ENCODE assay signal across 34 cellular contexts in the genomic region with DNA sequence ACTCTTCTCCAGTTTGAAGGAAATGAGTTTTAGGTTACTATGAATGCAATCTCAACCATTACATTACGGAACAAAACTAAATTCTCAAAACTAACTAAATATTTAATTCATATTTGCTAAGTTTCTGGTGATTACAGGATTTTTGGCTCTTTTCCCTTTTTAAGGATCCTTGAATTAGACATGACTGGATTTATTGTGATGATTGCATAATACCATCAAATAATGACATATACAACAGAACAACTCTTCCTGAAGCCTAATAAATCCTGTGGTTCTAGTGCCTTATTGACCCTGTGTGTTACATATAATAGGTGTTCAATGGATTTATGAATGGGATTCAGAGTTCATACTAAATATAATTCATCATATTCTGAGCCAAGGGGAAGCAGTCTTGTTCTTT.
DNase-seq lines count a peak whose midpoint lies in the region; ATAC-seq, FAIRE-seq and TF ChIP-seq lines count a peak whose summit lies in the region.
"Had no signal": no experiment of that assay in that cellular context is flagged by ENCODE, and none has a peak within 500 bp of the region (broad histone marks: within the 10 kb centered on the region; RNA-seq: fewer than 3 reads in every experiment).

No MANE protein-coding gene starts in this region.

- H3K4me3 ChIP-seq in HepG2 (replicated peaks in 1 of 3; ENCODE audit: insufficient read depth in 1 of 3, low read depth in 2 of 3, low read length in 3 of 3) (no peak overlapping the region), right lobe of liver (no peak overlapping the region), IMR-90 (ENCODE audit: insufficient read depth, low read depth, low read length) (no peak overlapping the region), H1 (ENCODE audit: extremely low read depth in 1 of 4, insufficient read depth in 2 of 4, low read depth in 3 of 4, low read length in 4 of 4) (no peak overlapping the region), ascending aorta (no peak overlapping the region)
- H3K4me3 ChIP-seq: A549; BLaER1; BLaER1 treated with 17β-estradiol and CSF1 and Interleukin-3, amounts not matched to agents 10 nM and 100 nM had no signal

- H2BK20ac ChIP-seq in IMR-90 (ENCODE audit: low read depth, low read length) (no peak overlapping the region), H1 (ENCODE audit: low read length) (no peak overlapping the region)

- no peak overlapping the region for H4K91ac ChIP-seq in IMR-90 (ENCODE audit: insufficient read depth, low read depth, low read length)
- H4K91ac ChIP-seq in H1 (replicated peaks; ENCODE audit: insufficient read length, low read length), result no peak overlapping the region

- no peaks in the 10 kb centered on the region for H3K23me2 ChIP-seq in H1 (ENCODE audit: low read depth, low read length)

- no peak overlapping the region for H3K4me2 ChIP-seq in HepG2 (ENCODE audit: low read depth, low read length)
- no peak overlapping the region for H3K4me2 ChIP-seq in IMR-90 (ENCODE audit: low read depth, low read length)
- no peak overlapping the region for H3K4me2 ChIP-seq in H1 (ENCODE audit: insufficient read depth in 1 of 2, low read depth in 2 of 2, low read length in 2 of 2)
- H3K4me2 ChIP-seq: A549; BLaER1; BLaER1 treated with 17β-estradiol and CSF1 and Interleukin-3, amounts not matched to agents 10 nM and 100 nM had no signal

- DNase-seq in HepG2 (ENCODE audit: low spot score) (no peak), right lobe of liver (no peak), GM18507 (ENCODE audit: extremely low spot score, insufficient read length, low read depth) (no peak), IMR-90 (no peak), H1 (ENCODE audit: low read depth in 1 of 2, low spot score in 2 of 2) (no peak), ascending aorta (ENCODE audit: low spot score in 2 of 2) (no peak), NCI-H1092 treated with DMSO at 0.1 percent for 48 hours (lab: John Stamatoyannopoulos, UW) (no peak)
- DNase-seq: 8988T; ACHN; AML-193; BE2C; C1 segment of cervical spinal cord; Caco-2; Calu3; CD4-positive, alpha-beta memory T cell; CD4-positive, alpha-beta T cell; CD4-positive, CD25-positive, alpha-beta regulatory T cell; CD8-positive, alpha-beta memory T cell; CD8-positive, alpha-beta T cell; COR-L47; DMS 273 treated with DMSO at 0.1 percent for 48 hours; DMS153; DMS53; DMS79; DMS79 treated with DMSO at 0.1 percent for 48 hours; DND-41; EL had no signal

- no peak overlapping the region for H4K5ac ChIP-seq in IMR-90 (ENCODE audit: low read depth, low read length)
- no peak overlapping the region for H4K5ac ChIP-seq in H1 (ENCODE audit: insufficient read length, low read depth, low read length)

- no peak for TF ChIP-seq EP300 in HepG2 (IDR thresholded peaks at IDR 0.05; ENCODE audit: low read depth in 2 of 2, low read length in 2 of 2)
- TF ChIP-seq EP300 in HepG2 (CRISPR knock-in tag; IDR thresholded peaks at IDR 0.05; ENCODE audit: borderline replicate concordance), result no peak
- no peak for TF ChIP-seq EP300 in H1 (IDR thresholded peaks at IDR 0.05; ENCODE audit: borderline replicate concordance in 1 of 2, low read depth in 2 of 2, low read length in 2 of 2)

- BruUV-seq in HepG2 (replicated peaks; lab: Mats Ljungman, UMichigan) (no TSS peak), IMR-90 (replicated peaks; lab: Mats Ljungman, UMichigan) (no TSS peak)

- no peak for TF ChIP-seq RAD21 in HepG2 (CRISPR knock-in tag; IDR thresholded peaks at IDR 0.05)
- no peak for TF ChIP-seq RAD21 in IMR-90 (IDR thresholded peaks at IDR 0.05; ENCODE audit: low read length)
- TF ChIP-seq RAD21 in H1 (IDR thresholded peaks at IDR 0.05 in 1 of 2, conservative IDR thresholded peaks at IDR 0.05 in 1 of 2; ENCODE audit: low read depth in 2 of 2, low read length in 2 of 2), result no peak

- POLR2A ChIA-PET in HepG2 (lab: Yijun Ruan, JAX), result no interaction called here
- POLR2A ChIA-PET in IMR-90 (lab: Charles Lee; ENCODE audit: unreplicated experiment), result no interaction called here
- POLR2A ChIA-PET in H1 (lab: Charles Lee; ENCODE audit: partially characterized antibody), result no interaction called here

- no peak for TF ChIP-seq POLR2A in HepG2 (IDR thresholded peaks at IDR 0.05; ENCODE audit: insufficient read depth in 1 of 2, low read depth in 2 of 2, low read length in 2 of 2)
- TF ChIP-seq POLR2A in right lobe of liver (IDR thresholded peaks at IDR 0.05), result no peak
- no peak for TF ChIP-seq POLR2A in IMR-90 (IDR thresholded peaks at IDR 0.05; ENCODE audit: low read depth, low read length)
- TF ChIP-seq POLR2A in H1 (IDR thresholded peaks at IDR 0.05; ENCODE audit: control extremely low read depth in 1 of 2, low read depth in 2 of 2, low read length in 2 of 2), result no peak

- H3K9ac ChIP-seq in HepG2 (ENCODE audit: insufficient read depth, low read depth, low read length), result no peak overlapping the region
- no peak overlapping the region for H3K9ac ChIP-seq in IMR-90 (ENCODE audit: low read depth, low read length)
- H3K9ac ChIP-seq in H1 (replicated peaks in 1 of 4; ENCODE audit: extremely low read depth in 1 of 4, low read depth in 3 of 4, low read length in 3 of 4), result no peak overlapping the region
- H3K9ac ChIP-seq: BLaER1; BLaER1 treated with 17β-estradiol and CSF1 and Interleukin-3, amounts not matched to agents 10 nM and 100 nM had no signal

- intact Hi-C loops in HepG2 (cut with micrococcal nuclease; ENCODE audit: unreplicated experiment), result no loop called here
- intact Hi-C loops in right lobe of liver (cut with DNase I), result no loop called here
- intact Hi-C loops in IMR-90 (cut with micrococcal nuclease), result loop anchor here (10.0 kb wide), 1 partner anchor 473 kb away; no protein-coding TSS in a partner anchor
- intact Hi-C loops in ascending aorta (cut with DNase I), result no loop called here

- TF ChIP-seq CTCF in HepG2 (CRISPR knock-in tag; IDR thresholded peaks at IDR 0.05), result no peak
- no peak for TF ChIP-seq CTCF in right lobe of liver (IDR thresholded peaks at IDR 0.05)
- TF ChIP-seq CTCF in IMR-90 (conservative IDR thresholded peaks at IDR 0.05; ENCODE audit: low read depth, low read length), result no peak
- TF ChIP-seq CTCF in H1 (IDR thresholded peaks at IDR 0.05; ENCODE audit: control extremely low read depth in 1 of 3, insufficient read depth in 1 of 3, low read depth in 1 of 3, low read length in 3 of 3), result no peak
- no peak for TF ChIP-seq CTCF in ascending aorta (IDR thresholded peaks at IDR 0.05)

- H3K4me1 ChIP-seq in HepG2 (ENCODE audit: insufficient read depth, low read length) (no peaks in the 10 kb centered on the region), right lobe of liver (no peaks in the 10 kb centered on the region), IMR-90 (ENCODE audit: control insufficient read depth, insufficient read depth, low read length) (no peaks in the 10 kb centered on the region), H1 (replicated peaks in 1 of 4; ENCODE audit: control insufficient read depth in 3 of 4, insufficient read depth in 4 of 4, low read length in 3 of 4) (no peaks in the 10 kb centered on the region), ascending aorta (no peaks in the 10 kb centered on the region)
- H3K4me1 ChIP-seq: A549, BE2C, Caco-2 had no signal

- H3K23ac ChIP-seq in IMR-90 (ENCODE audit: low read depth, low read length), result no peak overlapping the region
- no peak overlapping the region for H3K23ac ChIP-seq in H1 (ENCODE audit: insufficient read length)

- H3K27me3 ChIP-seq in HepG2 (ENCODE audit: control insufficient read depth in 1 of 2, insufficient read depth in 2 of 2, low read length in 2 of 2) (no peaks in the 10 kb centered on the region), right lobe of liver (no peaks in the 10 kb centered on the region), IMR-90 (ENCODE audit: control insufficient read depth, insufficient read depth, low read length) (no peaks in the 10 kb centered on the region), H1 (replicated peaks in 1 of 4; ENCODE audit: control insufficient read depth in 3 of 4, extremely low read depth in 1 of 4, insufficient read depth in 3 of 4, low read length in 3 of 4) (no peaks in the 10 kb centered on the region), ascending aorta (no peaks in the 10 kb centered on the region)
- H3K27me3 ChIP-seq: BE2C; BLaER1; BLaER1 treated with 17β-estradiol and CSF1 and Interleukin-3, amounts not matched to agents 10 nM and 100 nM had no signal

- H3K9me3 ChIP-seq in HepG2 (ENCODE audit: low read length) (no peaks in the 10 kb centered on the region), right lobe of liver (no peaks in the 10 kb centered on the region), IMR-90 (ENCODE audit: control insufficient read depth, insufficient read depth, low read length) (no peaks in the 10 kb centered on the region), H1 (ENCODE audit: insufficient read depth in 2 of 2, low read depth in 1 of 2, low read length in 1 of 2) (no peaks in the 10 kb centered on the region), ascending aorta (no peaks in the 10 kb centered on the region)
- H3K9me3 ChIP-seq: A549; BE2C; BLaER1; BLaER1 treated with 17β-estradiol and CSF1 and Interleukin-3, amounts not matched to agents 10 nM and 100 nM; Caco-2 had no signal

- H3K4ac ChIP-seq in IMR-90 (ENCODE audit: low read depth, low read length), result no peak overlapping the region
- H3K4ac ChIP-seq in H1 (replicated peaks; ENCODE audit: insufficient read length, low read depth, low read length), result no peak overlapping the region

- dilution Hi-C loops in IMR-90 (cut with HindIII; ENCODE audit: low sequenced_read_pairs, unreplicated experiment), result no loop called here

- no peaks in the 10 kb centered on the region for H3K79me2 ChIP-seq in HepG2 (ENCODE audit: insufficient read depth, low read length)
- H3K79me2 ChIP-seq in H1 (ENCODE audit: control insufficient read depth in 1 of 2, insufficient read depth in 2 of 2, low read length in 2 of 2), result no peaks in the 10 kb centered on the region

- FAIRE-seq in HepG2 (lab: Jason Lieb, UNC), result no peak
- FAIRE-seq in GM18507 (lab: Jason Lieb, UNC), result peak; percentile 56
- no peak for FAIRE-seq in H1 (lab: Jason Lieb, UNC)
- FAIRE-seq: A204.1, A549 had no signal

- H3K27ac ChIP-seq in HepG2 (ENCODE audit: extremely low read length, insufficient read depth, low read length) (no peak overlapping the region), right lobe of liver (no peak overlapping the region), IMR-90 (ENCODE audit: insufficient read depth, low read length) (no peak overlapping the region), H1 (ENCODE audit: low read depth, low read length) (no peak overlapping the region), ascending aorta (no peak overlapping the region)
- H3K27ac ChIP-seq: 22Rv1; A549; BLaER1; BLaER1 treated with 17β-estradiol and CSF1 and Interleukin-3, amounts not matched to agents 10 nM and 100 nM; C4-2B had no signal

- H2BK5ac ChIP-seq in IMR-90 (ENCODE audit: low read depth, low read length, poor library complexity, severe bottlenecking) (no peak overlapping the region), H1 (ENCODE audit: low read depth, low read length) (no peak overlapping the region)

- no peaks in the 10 kb centered on the region for H4K20me1 ChIP-seq in HepG2 (ENCODE audit: insufficient read depth, low read length)
- no peaks in the 10 kb centered on the region for H4K20me1 ChIP-seq in IMR-90 (ENCODE audit: insufficient read depth, low read length)
- H4K20me1 ChIP-seq in H1 (replicated peaks in 1 of 2; ENCODE audit: control insufficient read depth in 1 of 2, insufficient read depth in 2 of 2, low read length in 2 of 2), result no peaks in the 10 kb centered on the region
- H4K20me1 ChIP-seq: BLaER1 had no signal

- H4K8ac ChIP-seq in IMR-90 (ENCODE audit: low read depth in 2 of 2, low read length in 2 of 2) (no peak overlapping the region), H1 (ENCODE audit: extremely low read depth, insufficient read depth, low read length) (no peak overlapping the region)

- H3K18ac ChIP-seq in IMR-90 (ENCODE audit: low read depth, low read length), result no peak overlapping the region
- H3K18ac ChIP-seq in H1 (ENCODE audit: extremely low read depth, low read length), result no peak overlapping the region

- no peaks in the 10 kb centered on the region for H3K79me1 ChIP-seq in IMR-90 (ENCODE audit: low read depth in 1 of 2, low read length in 2 of 2)
- H3K79me1 ChIP-seq in H1 (ENCODE audit: low read depth, low read length), result no peaks in the 10 kb centered on the region; the same call in 1 of the 2 replicates

- H3K36me3 ChIP-seq in HepG2 (replicated peaks in 1 of 2; ENCODE audit: control insufficient read depth in 1 of 2, insufficient read depth in 2 of 2, low read length in 2 of 2) (no peaks in the 10 kb centered on the region), right lobe of liver (no peaks in the 10 kb centered on the region), IMR-90 (ENCODE audit: control insufficient read depth, insufficient read depth, low read length) (no peaks in the 10 kb centered on the region; the same call in 1 of the 2 replicates), H1 (ENCODE audit: control insufficient read depth in 2 of 4, insufficient read depth in 4 of 4, low read length in 3 of 4) (no peaks in the 10 kb centered on the region), ascending aorta (no peaks in the 10 kb centered on the region)
- H3K36me3 ChIP-seq: BE2C, BLaER1 had no signal

- 97% methylated on average over 1 of the region's 1 CpG for WGBS in HepG2 (ENCODE audit: low lambda C conversion rate)
- WGBS in right lobe of liver (ENCODE audit: insufficient coverage, low coverage, low lambda C conversion rate, missing lambda C conversion rate), result 81% methylated on average over 1 of the region's 1 CpG
- WGBS in IMR-90 (ENCODE audit: extremely low coverage in 2 of 2, insufficient read length in 1 of 2), 2 experiments, result no CpG with 5 or more reads among the region's 1 CpG
- whole genome bisulfite sequencing in H1 (ENCODE audit: extremely low coverage in 1 of 2, insufficient coverage in 1 of 2, insufficient read length in 1 of 2, insufficient replicate concordance in 2 of 2, low coverage in 1 of 2, low lambda C conversion rate in 2 of 2, missing lambda C conversion rate in 1 of 2), 2 experiments, result 100% methylated on average over 1 of the region's 1 CpG; no CpG with 5 or more reads in 1 of the 2 experiments

- no peak overlapping the region for H3K56ac ChIP-seq in IMR-90 (ENCODE audit: extremely low read depth, insufficient read depth, low read length)
- no peak overlapping the region for H3K56ac ChIP-seq in H1 (replicated peaks; ENCODE audit: insufficient read length, low read depth, low read length)

- H2BK120ac ChIP-seq in IMR-90 (ENCODE audit: low read depth, low read length) (no peak overlapping the region), H1 (replicated peaks; ENCODE audit: low read depth, low read length) (no peak overlapping the region)

- no peak overlapping the region for H2AK9ac ChIP-seq in IMR-90 (replicated peaks; ENCODE audit: low read depth, low read length, poor library complexity)

- H3K9me1 ChIP-seq in IMR-90 (ENCODE audit: insufficient read depth, low read length), result 0 out of 2 replicates have a peak, but pooled peaks cover 3% of the 10 kb centered on the region

- no peak overlapping the region for H2AK5ac ChIP-seq in IMR-90 (ENCODE audit: low read depth, low read length)
- H2AK5ac ChIP-seq in H1 (ENCODE audit: low read depth, low read length), result no peak overlapping the region

- H3K14ac ChIP-seq in IMR-90 (replicated peaks; ENCODE audit: low read depth, low read length) (no peak overlapping the region), H1 (ENCODE audit: insufficient read length) (no peak overlapping the region)

- CTCF ChIA-PET in HepG2 (lab: Yijun Ruan, JAX; ENCODE audit: low intra/inter-chr PET ratio, low total read pairs) (no interaction called here), IMR-90 (lab: Yijun Ruan, JAX) (no interaction called here), H1 (lab: Charles Lee; ENCODE audit: partially characterized antibody) (no interaction called here)

- in situ Hi-C loops in HepG2 (cut with HindIII; ENCODE audit: extremely low pct_ligation_motif_present, low pct_unique_long_range_greater_than_20kb) (loop anchor here (10.0 kb wide), 1 partner anchor 703 kb away; no protein-coding TSS in a partner anchor), IMR-90 (cut with MboI; ENCODE audit: low sequenced_read_pairs) (loop anchor here (10.0 kb wide), 1 partner anchor 703 kb away; no protein-coding TSS in a partner anchor)

- no peak overlapping the region for H2BK15ac ChIP-seq in IMR-90 (ENCODE audit: low read depth, low read length)
- H2BK15ac ChIP-seq in H1 (ENCODE audit: low read length), result no peak overlapping the region

- ATAC-seq in HepG2 (no peak), right lobe of liver (no peak), IMR-90 (ENCODE audit: low read depth) (no peak), HG03095 (IDR thresholded peaks at IDR 0.05; ENCODE audit: unreplicated experiment) (no peak)
- ATAC-seq: A549; CD8-positive, alpha-beta T cell had no signal

- H2AFZ ChIP-seq in HepG2 (ENCODE audit: low read length) (no peak overlapping the region), IMR-90 (replicated peaks; ENCODE audit: low read length, poor library complexity) (no peak overlapping the region), H1 (ENCODE audit: low read length) (no peak overlapping the region)

- no peak overlapping the region for H2BK12ac ChIP-seq in H1 (ENCODE audit: low read depth, low read length)

Comparison
In these comparisons a context has a peak if more than half of its experiments do, and no peak if none do; other contexts are left out.
1. Of the 41 proteins assayed by ChIP-seq in both HepG2 and H1: peak only in HepG2: none; only in H1: none; in both: CEBPB; in neither: 40.